In the genomic region with DNA sequence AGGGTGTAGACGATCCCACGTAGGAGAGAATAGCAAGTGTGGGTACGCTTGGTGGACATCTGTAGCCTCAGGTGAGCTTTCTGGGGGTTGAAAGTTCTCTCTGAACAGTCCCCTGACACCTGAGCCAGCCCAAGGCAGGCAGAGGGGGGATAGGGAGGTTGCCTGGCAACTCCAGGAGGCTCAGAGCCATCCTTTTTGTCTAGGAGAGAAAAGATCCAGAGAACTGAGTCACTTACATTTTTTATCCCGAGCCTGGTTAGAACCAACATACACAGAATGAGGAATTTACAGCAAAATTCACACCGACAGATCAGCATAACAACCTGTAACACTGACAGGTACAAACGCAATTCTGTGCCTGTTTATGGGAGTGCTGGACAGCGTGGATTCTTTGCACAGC, we compare ENCODE assay signal across 22 cellular contexts.
DNase-seq lines count a peak whose midpoint lies in the region; ATAC-seq, FAIRE-seq and TF ChIP-seq lines count a peak whose summit lies in the region.
"Had no signal": no experiment of that assay in that cellular context is flagged by ENCODE, and none has a peak within 500 bp of the region (broad histone marks: within the 10 kb centered on the region; RNA-seq: fewer than 3 reads in every experiment).

No MANE protein-coding gene starts in this region.

- no peaks in the 10 kb centered on the region for H4K20me1 ChIP-seq in GM23338 (replicated peaks; ENCODE audit: insufficient read depth)
- H4K20me1 ChIP-seq: BLaER1 had no signal

- no peak overlapping the region for H2BK5ac ChIP-seq in mesenchymal stem cell (ENCODE audit: low read depth, low read length, poor library complexity, severe bottlenecking)

- no peak overlapping the region for H2BK12ac ChIP-seq in mesenchymal stem cell (ENCODE audit: low read length in 2 of 2)

- H2BK15ac ChIP-seq in mesenchymal stem cell (ENCODE audit: low read depth, poor library complexity, severe bottlenecking) = no peak overlapping the region

- TF ChIP-seq CTCF in GM23338 (conservative IDR thresholded peaks at IDR 0.05; ENCODE audit: low read depth in 2 of 2) = no peak

- no peaks in the 10 kb centered on the region for H3K79me1 ChIP-seq in mesenchymal stem cell (replicated peaks; ENCODE audit: low read length, poor library complexity, severe bottlenecking)

- H3K27me3 ChIP-seq in ACC112 (ENCODE audit: insufficient read depth, low read length) (no peaks in the 10 kb centered on the region; the same call in 1 of the 2 replicates), GM23338 (ENCODE audit: insufficient read depth) (no peaks in the 10 kb centered on the region), mesenchymal stem cell (ENCODE audit: control insufficient read depth in 1 of 2, insufficient read depth in 1 of 2, low read length in 2 of 2) (peaks cover 0 to 11% of the 10 kb centered on the region in 2 experiments)
- H3K27me3 ChIP-seq: BLaER1, MG63, SJSA1 had no signal

- no peaks in the 10 kb centered on the region for H3K36me3 Mint-ChIP-seq in GM23338 (ENCODE audit: low read depth)

- no peak for DNase-seq in GM23338 (ENCODE audit: low spot score)
- DNase-seq in mesenchymal stem cell = no peak
- no peak for DNase-seq in cortex of kidney (lab: John Stamatoyannopoulos, UW)
- no peak for DNase-seq in HTR-8/SVneo (ENCODE audit: insufficient read length, low spot score)
- DNase-seq: ACHN; CD4-positive, alpha-beta T cell; COR-L47; DMS79 treated with DMSO at 0.1 percent for 48 hours; MG63; NCI-H1694 treated with DMSO at 0.1 percent for 48 hours; NCI-H2081 treated with DMSO at 0.1 percent for 48 hours; NCI-H510A; NCI-H748 treated with DMSO at 0.1 percent for 48 hours had no signal

- no peak overlapping the region for H3K23ac ChIP-seq in mesenchymal stem cell (ENCODE audit: low read length in 2 of 2)

- H3K36me3 ChIP-seq in ACC112 (ENCODE audit: insufficient read depth, low read length) (no peaks in the 10 kb centered on the region), GM23338 (ENCODE audit: insufficient read depth) (no peaks in the 10 kb centered on the region), mesenchymal stem cell (ENCODE audit: control insufficient read depth in 1 of 2, insufficient read depth in 2 of 2, low read depth in 1 of 2, low read length in 2 of 2) (no peaks in the 10 kb centered on the region)
- H3K36me3 ChIP-seq: BLaER1, MG63, SJSA1 had no signal

- no peaks in the 10 kb centered on the region for H3K9me2 ChIP-seq in GM23338 (ENCODE audit: insufficient read depth)

- no peak overlapping the region for H3K4me3 ChIP-seq in ACC112 (ENCODE audit: low read depth, low read length)
- no peak overlapping the region for H3K4me3 ChIP-seq in GM23338
- no peak overlapping the region for H3K4me3 ChIP-seq in mesenchymal stem cell (ENCODE audit: insufficient read depth in 1 of 2, low read depth in 1 of 2, low read length in 2 of 2)
- H3K4me3 ChIP-seq: BLaER1, K562, MG63, SJSA1 had no signal

- H3K9me3 ChIP-seq in mesenchymal stem cell (ENCODE audit: control insufficient read depth, low read length) = no peaks in the 10 kb centered on the region
- H3K9me3 ChIP-seq: BLaER1, MG63, SJSA1 had no signal

- H2BK120ac ChIP-seq in mesenchymal stem cell (ENCODE audit: low read depth, low read length) = no peak overlapping the region

- FAIRE-seq in HTR-8/SVneo (lab: Jason Lieb, UNC) = no peak
- FAIRE-seq: GM12891, H54, K562 had no signal

- H3K79me2 ChIP-seq in ACC112 (ENCODE audit: control insufficient read depth, insufficient read depth, low read length, unreplicated experiment) (no peaks in the 10 kb centered on the region), GM23338 (replicated peaks; ENCODE audit: insufficient read depth) (no peaks in the 10 kb centered on the region)

- no peak overlapping the region for H3K18ac ChIP-seq in mesenchymal stem cell (ENCODE audit: low read depth in 1 of 2, low read length in 2 of 2)

- no peak overlapping the region for H3K4ac ChIP-seq in mesenchymal stem cell (ENCODE audit: low read depth in 1 of 2, low read length in 2 of 2)

- WGBS in mesenchymal stem cell = 100% methylated on average over 4 of the region's 7 CpGs

- H3K4me1 Mint-ChIP-seq in GM23338 = peaks cover 22% of the 10 kb centered on the region

- no peak overlapping the region; the same call in 1 of the 2 replicates for H3K27ac Mint-ChIP-seq in GM23338
- H3K27ac Mint-ChIP-seq: CD4-positive, alpha-beta T cell had no signal

- H3K4me2 ChIP-seq in GM23338 (no peak overlapping the region), mesenchymal stem cell (ENCODE audit: low read length, poor library complexity, severe bottlenecking) (no peak overlapping the region)
- H3K4me2 ChIP-seq: BLaER1 had no signal

- peaks cover 6% of the 10 kb centered on the region for H3K27me3 Mint-ChIP-seq in GM23338 (ENCODE audit: insufficient read depth, low read depth, poor library complexity)

- no peak overlapping the region for H4K91ac ChIP-seq in mesenchymal stem cell (ENCODE audit: low read length)

- H3K27ac ChIP-seq in ACC112 (ENCODE audit: low read depth, low read length) (no peak overlapping the region), GM23338 (ENCODE audit: low read depth) (no peak overlapping the region), mesenchymal stem cell (ENCODE audit: low read length, poor library complexity, severe bottlenecking) (no peak overlapping the region)
- H3K27ac ChIP-seq: BLaER1, SJSA1 had no signal

- H3K14ac ChIP-seq in mesenchymal stem cell (ENCODE audit: low read length in 2 of 2) = no peak overlapping the region

- H3F3A ChIP-seq in GM23338 (replicated peaks; ENCODE audit: low read depth) = no peaks in the 10 kb centered on the region

- H3K9ac ChIP-seq in mesenchymal stem cell (ENCODE audit: low read length) = no peak overlapping the region
- H3K9ac ChIP-seq: BLaER1 had no signal

- no peak overlapping the region for H4K8ac ChIP-seq in mesenchymal stem cell (ENCODE audit: low read length)

- H3K4me1 ChIP-seq in ACC112 (ENCODE audit: control insufficient read depth, insufficient read depth, low read length, unreplicated experiment) (no peaks in the 10 kb centered on the region), GM23338 (ENCODE audit: insufficient read depth) (peaks cover 16% of the 10 kb centered on the region; the same call in 1 of the 2 replicates), mesenchymal stem cell (ENCODE audit: control insufficient read depth, insufficient read depth, low read depth, low read length) (peaks cover 9% of the 10 kb centered on the region)
- H3K4me1 ChIP-seq: BLaER1 had no signal

- H2AFZ ChIP-seq in ACC112 (ENCODE audit: low read length, unreplicated experiment) = peak overlapping the region; percentile 24
- no peak overlapping the region for H2AFZ ChIP-seq in GM23338
- H2AFZ ChIP-seq in mesenchymal stem cell (ENCODE audit: low read depth, low read length) = no peak overlapping the region

- H3K9me3 Mint-ChIP-seq in GM23338 = no peaks in the 10 kb centered on the region
- H3K9me3 Mint-ChIP-seq: CD4-positive, alpha-beta T cell had no signal

- peak; percentile 28 for ATAC-seq in GM23338
- ATAC-seq in SK-N-SH treated with all-trans-retinoic acid at 6 μM for 48 hours = peak; percentile 45; the same call in 2 of the 3 replicates
- ATAC-seq in HG03571 (IDR thresholded peaks at IDR 0.05; ENCODE audit: unreplicated experiment) = no peak
- ATAC-seq: K562, Panc1 had no signal

- H2AK5ac ChIP-seq in mesenchymal stem cell (ENCODE audit: low read length, severe bottlenecking) = peak overlapping the region; percentile 45

- no peak overlapping the region for H3K4me3 Mint-ChIP-seq in GM23338
- H3K4me3 Mint-ChIP-seq: CD4-positive, alpha-beta T cell had no signal

TF ChIP-seq in GM23338, 12 proteins besides CTCF, POLR2A, EP300 and RAD21 (continues in another document):
- TF ChIP-seq STAT1 (IDR thresholded peaks at IDR 0.05; ENCODE audit: unreplicated experiment) (no peak), CREB1 (CRISPR knock-in tag; IDR thresholded peaks at IDR 0.05; ENCODE audit: low read depth) (no peak), EZH2 (IDR thresholded peaks at IDR 0.05; ENCODE audit: low read depth, unreplicated experiment) (no peak), EZH2phosphoT487 (IDR thresholded peaks at IDR 0.05; ENCODE audit: unreplicated experiment) (no peak)

TF ChIP-seq in SK-N-SH treated with all-trans-retinoic acid at 6 μM for 48 hours, 23 proteins besides CTCF, POLR2A, EP300 and RAD21 (continues in another document):
- TF ChIP-seq TOX (CRISPR knock-in tag; IDR thresholded peaks at IDR 0.05; ENCODE audit: borderline replicate concordance) = no peak
- TF ChIP-seq GLIS3 (CRISPR knock-in tag; IDR thresholded peaks at IDR 0.05) = no peak
- TF ChIP-seq, protein P1, sequence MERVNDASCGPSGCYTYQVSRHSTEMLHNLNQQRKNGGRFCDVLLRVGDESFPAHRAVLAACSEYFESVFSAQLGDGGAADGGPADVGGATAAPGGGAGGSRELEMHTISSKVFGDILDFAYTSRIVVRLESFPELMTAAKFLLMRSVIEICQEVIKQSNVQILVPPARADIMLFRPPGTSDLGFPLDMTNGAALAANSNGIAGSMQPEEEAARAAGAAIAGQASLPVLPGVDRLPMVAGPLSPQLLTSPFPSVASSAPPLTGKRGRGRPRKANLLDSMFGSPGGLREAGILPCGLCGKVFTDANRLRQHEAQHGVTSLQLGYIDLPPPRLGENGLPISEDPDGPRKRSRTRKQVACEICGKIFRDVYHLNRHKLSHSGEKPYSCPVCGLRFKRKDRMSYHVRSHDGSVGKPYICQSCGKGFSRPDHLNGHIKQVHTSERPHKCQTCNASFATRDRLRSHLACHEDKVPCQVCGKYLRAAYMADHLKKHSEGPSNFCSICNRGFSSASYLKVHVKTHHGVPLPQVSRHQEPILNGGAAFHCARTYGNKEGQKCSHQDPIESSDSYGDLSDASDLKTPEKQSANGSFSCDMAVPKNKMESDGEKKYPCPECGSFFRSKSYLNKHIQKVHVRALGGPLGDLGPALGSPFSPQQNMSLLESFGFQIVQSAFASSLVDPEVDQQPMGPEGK (CRISPR knock-in tag; IDR thresholded peaks at IDR 0.05; ENCODE audit: borderline replicate concordance) = no peak
- TF ChIP-seq, protein P2, sequence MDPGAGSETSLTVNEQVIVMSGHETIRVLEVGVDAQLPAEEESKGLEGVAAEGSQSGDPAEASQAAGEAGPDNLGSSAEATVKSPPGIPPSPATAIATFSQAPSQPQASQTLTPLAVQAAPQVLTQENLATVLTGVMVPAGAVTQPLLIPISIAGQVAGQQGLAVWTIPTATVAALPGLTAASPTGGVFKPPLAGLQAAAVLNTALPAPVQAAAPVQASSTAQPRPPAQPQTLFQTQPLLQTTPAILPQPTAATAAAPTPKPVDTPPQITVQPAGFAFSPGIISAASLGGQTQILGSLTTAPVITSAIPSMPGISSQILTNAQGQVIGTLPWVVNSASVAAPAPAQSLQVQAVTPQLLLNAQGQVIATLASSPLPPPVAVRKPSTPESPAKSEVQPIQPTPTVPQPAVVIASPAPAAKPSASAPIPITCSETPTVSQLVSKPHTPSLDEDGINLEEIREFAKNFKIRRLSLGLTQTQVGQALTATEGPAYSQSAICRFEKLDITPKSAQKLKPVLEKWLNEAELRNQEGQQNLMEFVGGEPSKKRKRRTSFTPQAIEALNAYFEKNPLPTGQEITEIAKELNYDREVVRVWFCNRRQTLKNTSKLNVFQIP (CRISPR knock-in tag; IDR thresholded peaks at IDR 0.05; ENCODE audit: borderline replicate concordance, low read depth) = no peak
- TF ChIP-seq ZFP30 (CRISPR knock-in tag; IDR thresholded peaks at IDR 0.05) = no peak
- TF ChIP-seq ARNTL (CRISPR knock-in tag; IDR thresholded peaks at IDR 0.05; ENCODE audit: borderline replicate concordance, low read depth) = no peak
